1 cellular context compared by ENCODE assay signal in the genomic region with DNA sequence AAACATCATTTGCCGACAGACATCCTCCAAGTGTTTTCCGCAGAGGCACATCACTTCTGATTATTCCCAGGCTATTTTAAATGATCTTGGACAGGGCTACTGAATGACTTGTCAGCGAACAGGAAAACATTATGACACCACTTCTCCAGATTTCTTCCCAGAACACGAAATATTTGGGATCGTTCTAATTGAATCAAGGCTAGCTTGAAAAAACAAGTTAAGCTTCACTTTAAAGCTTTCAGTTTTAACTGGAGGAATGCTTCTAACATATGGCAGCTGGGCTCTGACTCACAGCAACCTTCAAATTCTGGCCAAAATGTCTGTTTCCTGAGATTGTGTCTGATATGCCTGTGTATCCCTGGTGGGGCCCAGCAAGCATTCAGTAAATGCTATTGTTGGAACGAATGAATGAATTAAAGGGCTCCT.
TF ChIP-seq lines count a peak whose summit lies in the region.

No MANE protein-coding gene starts in this region.

TF ChIP-seq in HepG2, 621 proteins besides CTCF, POLR2A, EP300 and RAD21 (continued from another document):
- TF ChIP-seq, protein P1, sequence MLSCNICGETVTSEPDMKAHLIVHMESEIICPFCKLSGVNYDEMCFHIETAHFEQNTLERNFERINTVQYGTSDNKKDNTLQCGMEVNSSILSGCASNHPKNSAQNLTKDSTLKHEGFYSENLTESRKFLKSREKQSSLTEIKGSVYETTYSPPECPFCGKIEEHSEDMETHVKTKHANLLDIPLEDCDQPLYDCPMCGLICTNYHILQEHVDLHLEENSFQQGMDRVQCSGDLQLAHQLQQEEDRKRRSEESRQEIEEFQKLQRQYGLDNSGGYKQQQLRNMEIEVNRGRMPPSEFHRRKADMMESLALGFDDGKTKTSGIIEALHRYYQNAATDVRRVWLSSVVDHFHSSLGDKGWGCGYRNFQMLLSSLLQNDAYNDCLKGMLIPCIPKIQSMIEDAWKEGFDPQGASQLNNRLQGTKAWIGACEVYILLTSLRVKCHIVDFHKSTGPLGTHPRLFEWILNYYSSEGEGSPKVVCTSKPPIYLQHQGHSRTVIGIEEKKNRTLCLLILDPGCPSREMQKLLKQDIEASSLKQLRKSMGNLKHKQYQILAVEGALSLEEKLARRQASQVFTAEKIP (CRISPR knock-in tag; IDR thresholded peaks at IDR 0.05; ENCODE audit: borderline replicate concordance), result no peak
- TF ChIP-seq NR2F2 (IDR thresholded peaks at IDR 0.05; ENCODE audit: borderline replicate concordance, low read depth), result no peak
- TF ChIP-seq SMAD1 (CRISPR knock-in tag; IDR thresholded peaks at IDR 0.05; ENCODE audit: borderline replicate concordance, low read depth), result no peak
- TF ChIP-seq, protein P2, sequence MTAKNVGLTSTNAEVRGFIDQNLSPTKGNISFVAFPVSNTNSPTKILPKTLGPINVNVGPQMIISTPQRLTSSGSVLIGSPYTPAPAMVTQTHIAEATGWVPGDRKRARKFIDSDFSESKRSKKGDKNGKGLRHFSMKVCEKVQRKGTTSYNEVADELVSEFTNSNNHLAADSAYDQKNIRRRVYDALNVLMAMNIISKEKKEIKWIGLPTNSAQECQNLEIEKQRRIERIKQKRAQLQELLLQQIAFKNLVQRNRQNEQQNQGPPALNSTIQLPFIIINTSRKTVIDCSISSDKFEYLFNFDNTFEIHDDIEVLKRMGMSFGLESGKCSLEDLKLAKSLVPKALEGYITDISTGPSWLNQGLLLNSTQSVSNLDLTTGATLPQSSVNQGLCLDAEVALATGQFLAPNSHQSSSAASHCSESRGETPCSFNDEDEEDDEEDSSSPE (CRISPR knock-in tag; IDR thresholded peaks at IDR 0.05), result no peak
- no peak for TF ChIP-seq ZIK1 (CRISPR knock-in tag; IDR thresholded peaks at IDR 0.05; ENCODE audit: borderline replicate concordance, low read depth)
- TF ChIP-seq DNMT1 (CRISPR knock-in tag; IDR thresholded peaks at IDR 0.05), result no peak
- TF ChIP-seq ZBTB1 (CRISPR knock-in tag; IDR thresholded peaks at IDR 0.05; ENCODE audit: borderline replicate concordance), result no peak
- no peak for TF ChIP-seq ZBTB38 (CRISPR knock-in tag; IDR thresholded peaks at IDR 0.05)
- TF ChIP-seq ZNF607 (CRISPR knock-in tag; IDR thresholded peaks at IDR 0.05; ENCODE audit: borderline replicate concordance), result no peak
